ENCODE assay signal across 1 cellular context in the genomic region with DNA sequence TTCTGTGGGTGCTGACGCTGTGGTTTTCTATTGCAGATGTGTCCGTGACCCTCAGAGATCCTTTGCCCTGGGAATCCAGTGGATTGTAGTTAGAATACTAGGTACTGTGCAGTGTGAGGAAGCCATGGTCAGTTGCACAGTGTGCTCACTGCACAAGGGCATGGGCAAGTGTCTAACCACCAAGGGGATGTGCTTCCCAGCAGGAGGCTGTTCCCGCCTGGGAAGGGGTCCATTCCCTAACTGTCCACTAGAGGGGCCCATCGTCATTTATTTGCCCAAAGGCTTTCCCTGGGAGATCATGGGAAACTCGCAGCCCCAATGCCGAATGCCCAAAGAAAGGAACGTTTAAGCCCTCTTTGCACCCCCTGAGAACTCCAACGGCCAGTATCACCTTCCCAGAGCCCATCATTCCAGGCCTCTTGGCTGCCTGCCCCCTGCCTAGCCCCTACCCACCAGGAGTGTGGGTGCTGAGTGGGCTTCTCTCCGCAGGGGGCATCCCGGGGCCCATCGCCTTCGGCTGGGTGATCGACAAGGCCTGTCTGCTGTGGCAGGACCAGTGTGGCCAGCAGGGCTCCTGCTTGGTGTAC.
TF ChIP-seq lines count a peak whose summit lies in the region.

No MANE protein-coding gene starts in this region.

TF ChIP-seq in HepG2, 621 proteins besides CTCF, POLR2A, EP300 and RAD21 (continued from another document and continues in another):
- TF ChIP-seq ZBTB4 (CRISPR knock-in tag; IDR thresholded peaks at IDR 0.05; ENCODE audit: borderline replicate concordance) (peak; percentile 67; the same call in 1 of the 2 replicates), SOX6 (IDR thresholded peaks at IDR 0.05) (no peak), SOX6 (CRISPR knock-in tag; IDR thresholded peaks at IDR 0.05) (no peak), GMEB1 (CRISPR knock-in tag; IDR thresholded peaks at IDR 0.05; ENCODE audit: borderline replicate concordance) (no peak), ZNF792 (CRISPR knock-in tag; IDR thresholded peaks at IDR 0.05) (peak; percentile 71; the same call in 1 of the 2 replicates), ZSCAN30 (CRISPR knock-in tag; IDR thresholded peaks at IDR 0.05) (no peak), ZNF564 (CRISPR knock-in tag; IDR thresholded peaks at IDR 0.05) (no peak), GATAD2A (CRISPR knock-in tag; IDR thresholded peaks at IDR 0.05) (peak; percentile 61), FOXC1 (CRISPR knock-in tag; IDR thresholded peaks at IDR 0.05; ENCODE audit: borderline replicate concordance) (peak; percentile 71; the same call in 1 of the 2 replicates), ATRX (CRISPR knock-in tag; IDR thresholded peaks at IDR 0.05; ENCODE audit: borderline replicate concordance) (no peak), ZNF383 (CRISPR knock-in tag; IDR thresholded peaks at IDR 0.05; ENCODE audit: borderline replicate concordance) (no peak), ZNF577 (CRISPR knock-in tag; IDR thresholded peaks at IDR 0.05; ENCODE audit: borderline replicate concordance, low read depth) (no peak), CCAR2 (optimal IDR thresholded peaks at IDR 0.05; ENCODE audit: low read depth, low read length) (no peak), RBFOX2 (IDR thresholded peaks at IDR 0.05; ENCODE audit: low read depth, low read length) (peak; percentile 74), KDM3A (CRISPR knock-in tag; IDR thresholded peaks at IDR 0.05; ENCODE audit: low read depth) (0 out of 2 replicates have a peak, but pooled peaks have one; percentile 43), CEBPZ (IDR thresholded peaks at IDR 0.05; ENCODE audit: low read length) (no peak), HMG20B (CRISPR knock-in tag; conservative IDR thresholded peaks at IDR 0.05) (no peak; the same call in 1 of the 2 replicates), RXRA (CRISPR knock-in tag; IDR thresholded peaks at IDR 0.05) (0 out of 2 replicates have a peak, but pooled peaks have one; percentile 38), ZNF775 (CRISPR knock-in tag; IDR thresholded peaks at IDR 0.05; ENCODE audit: borderline replicate concordance) (no peak), TEAD3 (CRISPR knock-in tag; optimal IDR thresholded peaks at IDR 0.05; ENCODE audit: borderline replicate concordance) (peak; percentile 81), POGZ (CRISPR knock-in tag; IDR thresholded peaks at IDR 0.05) (peak; percentile 57), PHF21A (CRISPR knock-in tag; IDR thresholded peaks at IDR 0.05) (no peak), ZNF670 (CRISPR knock-in tag; IDR thresholded peaks at IDR 0.05; ENCODE audit: borderline replicate concordance) (no peak), KDM2A (CRISPR knock-in tag; IDR thresholded peaks at IDR 0.05; ENCODE audit: borderline replicate concordance, low read depth) (peak; percentile 71; the same call in 1 of the 2 replicates), DR1 (CRISPR knock-in tag; IDR thresholded peaks at IDR 0.05) (peak; percentile 12; the same call in 1 of the 2 replicates), ZBTB7A (CRISPR knock-in tag; IDR thresholded peaks at IDR 0.05) (no peak), IKZF1 (IDR thresholded peaks at IDR 0.05) (no peak), ZNF512B (CRISPR knock-in tag; IDR thresholded peaks at IDR 0.05; ENCODE audit: borderline replicate concordance) (no peak), EED (CRISPR knock-in tag; IDR thresholded peaks at IDR 0.05) (no peak)
- TF ChIP-seq, protein P1, sequence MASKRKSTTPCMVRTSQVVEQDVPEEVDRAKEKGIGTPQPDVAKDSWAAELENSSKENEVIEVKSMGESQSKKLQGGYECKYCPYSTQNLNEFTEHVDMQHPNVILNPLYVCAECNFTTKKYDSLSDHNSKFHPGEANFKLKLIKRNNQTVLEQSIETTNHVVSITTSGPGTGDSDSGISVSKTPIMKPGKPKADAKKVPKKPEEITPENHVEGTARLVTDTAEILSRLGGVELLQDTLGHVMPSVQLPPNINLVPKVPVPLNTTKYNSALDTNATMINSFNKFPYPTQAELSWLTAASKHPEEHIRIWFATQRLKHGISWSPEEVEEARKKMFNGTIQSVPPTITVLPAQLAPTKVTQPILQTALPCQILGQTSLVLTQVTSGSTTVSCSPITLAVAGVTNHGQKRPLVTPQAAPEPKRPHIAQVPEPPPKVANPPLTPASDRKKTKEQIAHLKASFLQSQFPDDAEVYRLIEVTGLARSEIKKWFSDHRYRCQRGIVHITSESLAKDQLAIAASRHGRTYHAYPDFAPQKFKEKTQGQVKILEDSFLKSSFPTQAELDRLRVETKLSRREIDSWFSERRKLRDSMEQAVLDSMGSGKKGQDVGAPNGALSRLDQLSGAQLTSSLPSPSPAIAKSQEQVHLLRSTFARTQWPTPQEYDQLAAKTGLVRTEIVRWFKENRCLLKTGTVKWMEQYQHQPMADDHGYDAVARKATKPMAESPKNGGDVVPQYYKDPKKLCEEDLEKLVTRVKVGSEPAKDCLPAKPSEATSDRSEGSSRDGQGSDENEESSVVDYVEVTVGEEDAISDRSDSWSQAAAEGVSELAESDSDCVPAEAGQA (IDR thresholded peaks at IDR 0.05; ENCODE audit: low read depth) = peak; percentile 68; the same call in 1 of the 2 replicates
- TF ChIP-seq, protein P1 (CRISPR knock-in tag; IDR thresholded peaks at IDR 0.05; ENCODE audit: borderline replicate concordance) = no peak
- TF ChIP-seq, protein P2, sequence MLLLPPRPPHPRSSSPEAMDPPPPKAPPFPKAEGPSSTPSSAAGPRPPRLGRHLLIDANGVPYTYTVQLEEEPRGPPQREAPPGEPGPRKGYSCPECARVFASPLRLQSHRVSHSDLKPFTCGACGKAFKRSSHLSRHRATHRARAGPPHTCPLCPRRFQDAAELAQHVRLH (CRISPR knock-in tag; IDR thresholded peaks at IDR 0.05; ENCODE audit: borderline replicate concordance, low read depth) = 0 out of 2 replicates have a peak, but pooled peaks have one; percentile 80
- TF ChIP-seq, protein P3, sequence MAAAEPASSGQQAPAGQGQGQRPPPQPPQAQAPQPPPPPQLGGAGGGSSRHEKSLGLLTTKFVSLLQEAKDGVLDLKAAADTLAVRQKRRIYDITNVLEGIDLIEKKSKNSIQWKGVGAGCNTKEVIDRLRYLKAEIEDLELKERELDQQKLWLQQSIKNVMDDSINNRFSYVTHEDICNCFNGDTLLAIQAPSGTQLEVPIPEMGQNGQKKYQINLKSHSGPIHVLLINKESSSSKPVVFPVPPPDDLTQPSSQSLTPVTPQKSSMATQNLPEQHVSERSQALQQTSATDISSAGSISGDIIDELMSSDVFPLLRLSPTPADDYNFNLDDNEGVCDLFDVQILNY (CRISPR knock-in tag; conservative IDR thresholded peaks at IDR 0.05) = 0 out of 2 replicates have a peak, but pooled peaks have one; percentile 53
